ENCODE assay signal across 10 cellular contexts in genomic region chr6:157219201-157220200, GRCh38.
DNase-seq lines count a peak whose midpoint lies in the region; ATAC-seq and TF ChIP-seq lines count a peak whose summit lies in the region.
"Had no signal": no experiment of that assay in that cellular context is flagged by ENCODE, and none has a peak within 500 bp of the region (broad histone marks: within the 10 kb centered on the region; RNA-seq: fewer than 3 reads in every experiment).

No MANE protein-coding gene starts in this region.

- intact Hi-C loops in colonic mucosa (cut with DNase I), result no loop called here

- no peaks in the 10 kb centered on the region for H3K27me3 ChIP-seq in Loucy (ENCODE audit: insufficient read depth, low read length, poor library complexity, severe bottlenecking)
- no peaks in the 10 kb centered on the region for H3K27me3 ChIP-seq in colonic mucosa

- H3K4me1 Mint-ChIP-seq in mesothelial cell of epicardium (peaks cover 24% of the 10 kb centered on the region), immature natural killer cell (peaks cover 19 to 28% of the 10 kb centered on the region in 2 donors)

- H3K4me3 ChIP-seq in Loucy (ENCODE audit: low read length, poor library complexity, severe bottlenecking) (peak overlapping the region; percentile 95), colonic mucosa (no peak overlapping the region)

- H3K4me3 Mint-ChIP-seq in mesothelial cell of epicardium (no peak overlapping the region), immature natural killer cell (peak overlapping the region in 1 of 5 donors; percentile 6)

- peak overlapping the region; percentile 77 for H3K4me2 ChIP-seq in Loucy (ENCODE audit: low read depth, low read length, poor library complexity, severe bottlenecking)

- H3K36me3 ChIP-seq in Loucy (ENCODE audit: insufficient read depth, low read length) (no peaks in the 10 kb centered on the region), colonic mucosa (no peaks in the 10 kb centered on the region)

- ATAC-seq in HG03095 (IDR thresholded peaks at IDR 0.05; ENCODE audit: unreplicated experiment) (no peak), HG03521 (IDR thresholded peaks at IDR 0.05; ENCODE audit: unreplicated experiment) (no peak)

- peak overlapping the region; percentile 62 for H3K27ac Mint-ChIP-seq in mesothelial cell of epicardium
- H3K27ac Mint-ChIP-seq in immature natural killer cell, result peak overlapping the region in 2 of 6 donors; percentile 33 to 51

- no peaks in the 10 kb centered on the region for H3F3A ChIP-seq in Loucy (ENCODE audit: low read depth)

- no peaks in the 10 kb centered on the region for H3K27me3 Mint-ChIP-seq in mesothelial cell of epicardium (ENCODE audit: low read depth)
- H3K27me3 Mint-ChIP-seq in immature natural killer cell (ENCODE audit: low read depth in 3 of 3), result peaks cover 1 to 12% (median 7%) of the 10 kb centered on the region in 3 donors

- H3K9ac ChIP-seq in Loucy (ENCODE audit: low read depth, low read length, poor library complexity, severe bottlenecking), result peak overlapping the region; percentile 96
- H3K9ac ChIP-seq in colonic mucosa (ENCODE audit: low read depth in 2 of 2, low read length in 2 of 2), result no peak overlapping the region

- peaks cover 34% of the 10 kb centered on the region for H3K4me1 ChIP-seq in Loucy (ENCODE audit: insufficient read depth, low read length, poor library complexity, severe bottlenecking)
- no peaks in the 10 kb centered on the region for H3K4me1 ChIP-seq in colonic mucosa

- no peak overlapping the region for H2AFZ ChIP-seq in Loucy (ENCODE audit: low read length)

- H4K20me1 ChIP-seq in Loucy (ENCODE audit: insufficient read depth, low read length, poor library complexity, severe bottlenecking), result no peaks in the 10 kb centered on the region

- H3K9me3 ChIP-seq in Loucy (ENCODE audit: insufficient read depth, low read depth, low read length), result no peaks in the 10 kb centered on the region
- no peaks in the 10 kb centered on the region for H3K9me3 ChIP-seq in colonic mucosa

- H3K27ac ChIP-seq in colonic mucosa, result no peak overlapping the region

- H3K79me2 ChIP-seq in Loucy (ENCODE audit: insufficient read depth, low read length), result peaks cover 7% of the 10 kb centered on the region; the same call in 1 of the 2 replicates

- DNase-seq in EL (peak; percentile 54), colonic mucosa (peak; percentile 50), mesothelial cell of epicardium (ENCODE audit: low spot score in 2 of 2, unreplicated experiment in 2 of 2) (no peak), AML-193 (lab: John Stamatoyannopoulos, UW) (no peak), immature natural killer cell (no peak)
- DNase-seq: anterior cingulate cortex, NCI-H2171 treated with DMSO at 0.1 percent for 48 hours had no signal

- no peaks in the 10 kb centered on the region for H3K9me2 ChIP-seq in Loucy (replicated peaks; ENCODE audit: low read depth, low read length)

- TF ChIP-seq CTCF in Loucy (conservative IDR thresholded peaks at IDR 0.05; ENCODE audit: low read length), result no peak
- no peak for TF ChIP-seq CTCF in colonic mucosa (IDR thresholded peaks at IDR 0.05)
- TF ChIP-seq CTCF in mesothelial cell of epicardium (IDR thresholded peaks at IDR 0.05; ENCODE audit: unreplicated experiment), result no peak

- no peaks in the 10 kb centered on the region for H3K36me3 Mint-ChIP-seq in mesothelial cell of epicardium
- no peaks in the 10 kb centered on the region for H3K36me3 Mint-ChIP-seq in immature natural killer cell

- H3K9me3 Mint-ChIP-seq in mesothelial cell of epicardium (no peaks in the 10 kb centered on the region), immature natural killer cell (peaks cover 0 to 2% (median 0%) of the 10 kb centered on the region in 6 donors)

Comparison
In these comparisons a context has a peak if more than half of its experiments do, and no peak if none do; other contexts are left out.
1. DNase-seq: peak in EL (single experiment) and colonic mucosa (single experiment); none in mesothelial cell of epicardium (0 of 2), AML-193 (0 of 2) and immature natural killer cell (0 of 3).